ENCODE assay signal across 1 cellular context in the genomic region with DNA sequence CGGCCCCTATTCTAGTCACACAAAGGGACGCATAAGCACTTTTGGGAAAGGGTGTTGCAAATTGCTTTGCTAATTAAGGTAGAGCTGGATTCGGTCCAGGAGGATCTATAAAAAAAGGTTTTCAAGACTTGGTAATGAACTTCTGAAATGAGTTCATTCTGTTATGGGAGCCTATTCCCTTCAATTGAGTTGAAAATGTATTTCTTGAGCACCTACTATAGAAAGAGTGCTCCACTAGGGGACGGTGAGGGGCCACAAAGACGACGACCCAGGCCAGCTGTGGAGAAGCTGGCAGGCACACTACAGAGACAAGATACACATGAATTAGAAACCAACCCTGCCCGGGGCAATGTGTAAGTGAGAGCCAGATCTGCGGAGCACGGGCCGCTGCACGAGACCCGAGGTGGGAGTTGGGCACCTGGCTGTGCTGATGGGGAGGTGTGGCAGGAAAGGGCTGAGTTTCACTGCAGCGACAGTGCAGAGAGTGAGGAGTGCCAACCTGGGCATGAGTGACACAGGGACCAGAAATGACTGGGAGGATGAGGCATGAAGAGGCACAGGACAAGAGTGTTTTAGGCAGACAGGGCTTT.
TF ChIP-seq lines count a peak whose summit lies in the region.

No MANE protein-coding gene starts in this region.

TF ChIP-seq in GM23338, 12 proteins besides CTCF, POLR2A, EP300 and RAD21 (continued from another document):
- TF ChIP-seq, protein P1, sequence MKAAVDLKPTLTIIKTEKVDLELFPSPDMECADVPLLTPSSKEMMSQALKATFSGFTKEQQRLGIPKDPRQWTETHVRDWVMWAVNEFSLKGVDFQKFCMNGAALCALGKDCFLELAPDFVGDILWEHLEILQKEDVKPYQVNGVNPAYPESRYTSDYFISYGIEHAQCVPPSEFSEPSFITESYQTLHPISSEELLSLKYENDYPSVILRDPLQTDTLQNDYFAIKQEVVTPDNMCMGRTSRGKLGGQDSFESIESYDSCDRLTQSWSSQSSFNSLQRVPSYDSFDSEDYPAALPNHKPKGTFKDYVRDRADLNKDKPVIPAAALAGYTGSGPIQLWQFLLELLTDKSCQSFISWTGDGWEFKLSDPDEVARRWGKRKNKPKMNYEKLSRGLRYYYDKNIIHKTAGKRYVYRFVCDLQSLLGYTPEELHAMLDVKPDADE (IDR thresholded peaks at IDR 0.05): no peak
- TF ChIP-seq JUNB (IDR thresholded peaks at IDR 0.05; ENCODE audit: unreplicated experiment) (no peak), POLR2AphosphoS5 (IDR thresholded peaks at IDR 0.05; ENCODE audit: low read depth) (no peak), STAT1 (IDR thresholded peaks at IDR 0.05; ENCODE audit: unreplicated experiment) (no peak), CREB1 (CRISPR knock-in tag; IDR thresholded peaks at IDR 0.05; ENCODE audit: low read depth) (no peak), ZNF114 (CRISPR knock-in tag; IDR thresholded peaks at IDR 0.05) (no peak)
- TF ChIP-seq, protein P2, sequence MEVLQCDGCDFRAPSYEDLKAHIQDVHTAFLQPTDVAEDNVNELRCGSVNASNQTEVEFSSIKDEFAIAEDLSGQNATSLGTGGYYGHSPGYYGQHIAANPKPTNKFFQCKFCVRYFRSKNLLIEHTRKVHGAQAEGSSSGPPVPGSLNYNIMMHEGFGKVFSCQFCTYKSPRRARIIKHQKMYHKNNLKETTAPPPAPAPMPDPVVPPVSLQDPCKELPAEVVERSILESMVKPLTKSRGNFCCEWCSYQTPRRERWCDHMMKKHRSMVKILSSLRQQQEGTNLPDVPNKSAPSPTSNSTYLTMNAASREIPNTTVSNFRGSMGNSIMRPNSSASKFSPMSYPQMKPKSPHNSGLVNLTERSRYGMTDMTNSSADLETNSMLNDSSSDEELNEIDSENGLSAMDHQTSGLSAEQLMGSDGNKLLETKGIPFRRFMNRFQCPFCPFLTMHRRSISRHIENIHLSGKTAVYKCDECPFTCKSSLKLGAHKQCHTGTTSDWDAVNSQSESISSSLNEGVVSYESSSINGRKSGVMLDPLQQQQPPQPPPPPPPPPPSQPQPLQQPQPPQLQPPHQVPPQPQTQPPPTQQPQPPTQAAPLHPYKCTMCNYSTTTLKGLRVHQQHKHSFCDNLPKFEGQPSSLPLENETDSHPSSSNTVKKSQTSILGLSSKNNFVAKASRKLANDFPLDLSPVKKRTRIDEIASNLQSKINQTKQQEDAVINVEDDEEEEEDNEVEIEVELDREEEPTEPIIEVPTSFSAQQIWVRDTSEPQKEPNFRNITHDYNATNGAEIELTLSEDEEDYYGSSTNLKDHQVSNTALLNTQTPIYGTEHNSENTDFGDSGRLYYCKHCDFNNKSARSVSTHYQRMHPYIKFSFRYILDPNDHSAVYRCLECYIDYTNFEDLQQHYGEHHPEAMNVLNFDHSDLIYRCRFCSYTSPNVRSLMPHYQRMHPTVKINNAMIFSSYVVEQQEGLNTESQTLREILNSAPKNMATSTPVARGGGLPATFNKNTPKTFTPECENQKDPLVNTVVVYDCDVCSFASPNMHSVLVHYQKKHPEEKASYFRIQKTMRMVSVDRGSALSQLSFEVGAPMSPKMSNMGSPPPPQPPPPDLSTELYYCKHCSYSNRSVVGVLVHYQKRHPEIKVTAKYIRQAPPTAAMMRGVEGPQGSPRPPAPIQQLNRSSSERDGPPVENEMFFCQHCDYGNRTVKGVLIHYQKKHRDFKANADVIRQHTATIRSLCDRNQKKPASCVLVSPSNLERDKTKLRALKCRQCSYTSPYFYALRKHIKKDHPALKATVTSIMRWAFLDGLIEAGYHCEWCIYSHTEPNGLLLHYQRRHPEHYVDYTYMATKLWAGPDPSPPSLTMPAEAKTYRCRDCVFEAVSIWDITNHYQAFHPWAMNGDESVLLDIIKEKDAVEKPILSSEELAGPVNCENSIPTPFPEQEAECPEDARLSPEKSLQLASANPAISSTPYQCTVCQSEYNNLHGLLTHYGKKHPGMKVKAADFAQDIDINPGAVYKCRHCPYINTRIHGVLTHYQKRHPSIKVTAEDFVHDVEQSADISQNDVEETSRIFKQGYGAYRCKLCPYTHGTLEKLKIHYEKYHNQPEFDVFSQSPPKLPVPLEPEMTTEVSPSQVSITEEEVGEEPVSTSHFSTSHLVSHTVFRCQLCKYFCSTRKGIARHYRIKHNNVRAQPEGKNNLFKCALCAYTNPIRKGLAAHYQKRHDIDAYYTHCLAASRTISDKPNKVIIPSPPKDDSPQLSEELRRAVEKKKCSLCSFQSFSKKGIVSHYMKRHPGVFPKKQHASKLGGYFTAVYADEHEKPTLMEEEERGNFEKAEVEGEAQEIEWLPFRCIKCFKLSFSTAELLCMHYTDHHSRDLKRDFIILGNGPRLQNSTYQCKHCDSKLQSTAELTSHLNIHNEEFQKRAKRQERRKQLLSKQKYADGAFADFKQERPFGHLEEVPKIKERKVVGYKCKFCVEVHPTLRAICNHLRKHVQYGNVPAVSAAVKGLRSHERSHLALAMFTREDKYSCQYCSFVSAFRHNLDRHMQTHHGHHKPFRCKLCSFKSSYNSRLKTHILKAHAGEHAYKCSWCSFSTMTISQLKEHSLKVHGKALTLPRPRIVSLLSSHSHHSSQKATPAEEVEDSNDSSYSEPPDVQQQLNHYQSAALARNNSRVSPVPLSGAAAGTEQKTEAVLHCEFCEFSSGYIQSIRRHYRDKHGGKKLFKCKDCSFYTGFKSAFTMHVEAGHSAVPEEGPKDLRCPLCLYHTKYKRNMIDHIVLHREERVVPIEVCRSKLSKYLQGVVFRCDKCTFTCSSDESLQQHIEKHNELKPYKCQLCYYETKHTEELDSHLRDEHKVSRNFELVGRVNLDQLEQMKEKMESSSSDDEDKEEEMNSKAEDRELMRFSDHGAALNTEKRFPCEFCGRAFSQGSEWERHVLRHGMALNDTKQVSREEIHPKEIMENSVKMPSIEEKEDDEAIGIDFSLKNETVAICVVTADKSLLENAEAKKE (CRISPR knock-in tag; IDR thresholded peaks at IDR 0.05): no peak
- TF ChIP-seq, protein P3, sequence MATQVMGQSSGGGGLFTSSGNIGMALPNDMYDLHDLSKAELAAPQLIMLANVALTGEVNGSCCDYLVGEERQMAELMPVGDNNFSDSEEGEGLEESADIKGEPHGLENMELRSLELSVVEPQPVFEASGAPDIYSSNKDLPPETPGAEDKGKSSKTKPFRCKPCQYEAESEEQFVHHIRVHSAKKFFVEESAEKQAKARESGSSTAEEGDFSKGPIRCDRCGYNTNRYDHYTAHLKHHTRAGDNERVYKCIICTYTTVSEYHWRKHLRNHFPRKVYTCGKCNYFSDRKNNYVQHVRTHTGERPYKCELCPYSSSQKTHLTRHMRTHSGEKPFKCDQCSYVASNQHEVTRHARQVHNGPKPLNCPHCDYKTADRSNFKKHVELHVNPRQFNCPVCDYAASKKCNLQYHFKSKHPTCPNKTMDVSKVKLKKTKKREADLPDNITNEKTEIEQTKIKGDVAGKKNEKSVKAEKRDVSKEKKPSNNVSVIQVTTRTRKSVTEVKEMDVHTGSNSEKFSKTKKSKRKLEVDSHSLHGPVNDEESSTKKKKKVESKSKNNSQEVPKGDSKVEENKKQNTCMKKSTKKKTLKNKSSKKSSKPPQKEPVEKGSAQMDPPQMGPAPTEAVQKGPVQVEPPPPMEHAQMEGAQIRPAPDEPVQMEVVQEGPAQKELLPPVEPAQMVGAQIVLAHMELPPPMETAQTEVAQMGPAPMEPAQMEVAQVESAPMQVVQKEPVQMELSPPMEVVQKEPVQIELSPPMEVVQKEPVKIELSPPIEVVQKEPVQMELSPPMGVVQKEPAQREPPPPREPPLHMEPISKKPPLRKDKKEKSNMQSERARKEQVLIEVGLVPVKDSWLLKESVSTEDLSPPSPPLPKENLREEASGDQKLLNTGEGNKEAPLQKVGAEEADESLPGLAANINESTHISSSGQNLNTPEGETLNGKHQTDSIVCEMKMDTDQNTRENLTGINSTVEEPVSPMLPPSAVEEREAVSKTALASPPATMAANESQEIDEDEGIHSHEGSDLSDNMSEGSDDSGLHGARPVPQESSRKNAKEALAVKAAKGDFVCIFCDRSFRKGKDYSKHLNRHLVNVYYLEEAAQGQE (IDR thresholded peaks at IDR 0.05; ENCODE audit: unreplicated experiment): no peak
